In the genomic region with DNA sequence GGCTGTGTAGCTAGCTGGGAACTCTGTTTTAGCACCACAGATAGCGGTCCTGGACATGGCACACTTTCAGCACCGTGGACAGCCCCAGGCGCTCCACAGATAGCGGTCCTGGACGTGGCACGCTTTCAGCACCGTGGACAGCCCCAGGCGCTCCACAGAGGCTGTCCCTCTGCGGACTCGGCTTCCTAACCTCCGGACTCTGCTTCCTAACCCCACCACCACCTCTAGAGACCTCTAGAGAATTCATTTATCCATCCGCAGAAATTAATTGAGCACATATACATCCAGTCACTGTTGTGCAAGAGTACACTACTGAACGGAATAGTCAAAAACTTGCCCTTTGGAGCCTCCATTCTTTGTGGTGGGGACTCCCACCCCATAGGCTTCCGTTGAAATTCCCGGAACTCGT, we compare ENCODE assay signal across 9 cellular contexts. TPM values are rescaled to one million over a fixed set of nuclear protein-coding genes. Genes with fewer than 3 reads are reported as not detected.
A peak's percentile ranks its signal among the peaks of the same experiment; 100 is the strongest.
DNase-seq lines count a peak whose midpoint lies in the region; ATAC-seq, FAIRE-seq and TF ChIP-seq lines count a peak whose summit lies in the region.
"Had no signal": no experiment of that assay in that cellular context is flagged by ENCODE, and none has a peak within 500 bp of the region (broad histone marks: within the 10 kb centered on the region; RNA-seq: fewer than 3 reads in every experiment).

No MANE protein-coding gene starts in this region.

- DNase-seq in GM18507 (ENCODE audit: extremely low spot score, insufficient read length, low read depth) (peak; percentile 44), RWPE1 (ENCODE audit: low spot score) (peak; percentile 82), activated gamma-delta T cell treated with Interleukin-2 at 50 U/mL for 16 hours (peak; percentile 58), glomerular endothelial cell (ENCODE audit: extremely low read depth, low read depth, low spot score) (peak; percentile 57), posterior cingulate gyrus (peak in 6 of 10 donors; percentile 60 to 94 (median 66)), upper lobe of left lung (peak; percentile 78 to 89), NCI-H524 (lab: John Stamatoyannopoulos, UW) (no peak)

- H3K27ac ChIP-seq in RWPE1 = no peak overlapping the region
- no peak overlapping the region for H3K27ac ChIP-seq in upper lobe of left lung
- H3K27ac ChIP-seq: KMS-11 had no signal

- H3K4me1 ChIP-seq in upper lobe of left lung = no peaks in the 10 kb centered on the region

- WGBS in upper lobe of left lung, 2 donors = 23 to 53% methylated on average over 5 to 16 of the region's 16 CpGs

- ATAC-seq in upper lobe of left lung (ENCODE audit: low FRiP score in 2 of 2) (peak; percentile 87 to 88), GM21717 (IDR thresholded peaks at IDR 0.05; ENCODE audit: unreplicated experiment) (no peak)

- peaks cover 0 to 3% (median 0%) of the 10 kb centered on the region in 4 donors for H3K27me3 ChIP-seq in upper lobe of left lung

- H3K36me3 ChIP-seq in upper lobe of left lung = no peaks in the 10 kb centered on the region

- no peak for TF ChIP-seq EP300 in upper lobe of left lung (IDR thresholded peaks at IDR 0.05)

- no peaks in the 10 kb centered on the region for H3K9me3 ChIP-seq in upper lobe of left lung

- intact Hi-C loops in posterior cingulate gyrus (cut with DNase I) = no loop called here

- POLR2A ChIA-PET in RWPE1 (lab: Yijun Ruan, JAX; ENCODE audit: low non-redundant PET) = interaction anchor here (0.7 kb wide), 1 partner anchor 115 kb away, joined by 3 read pairs; no protein-coding TSS in a partner anchor

- no peak overlapping the region for H3K4me3 ChIP-seq in upper lobe of left lung

- peak; percentile 76 for FAIRE-seq in GM18507 (lab: Jason Lieb, UNC)

- TF ChIP-seq CTCF in RWPE1 (conservative IDR thresholded peaks at IDR 0.05; ENCODE audit: low read depth) (no peak), upper lobe of left lung (IDR thresholded peaks at IDR 0.05) (no peak)

- CTCF ChIA-PET in RWPE1 (lab: Yijun Ruan, JAX) = interaction anchor here (0.6 to 1.5 kb wide), 2 partner anchors 133 to 177 kb away, joined by 3 read pairs; no protein-coding TSS in a partner anchor

- TF ChIP-seq POLR2A in upper lobe of left lung (IDR thresholded peaks at IDR 0.05) = no peak

RNA-seq across cellular contexts. Expression of gene UNC5A, which starts 27.4 kb away (rescaled TPM):
- 18.5 and 24.0 TPM in 2 replicates for total RNA-seq in glomerular endothelial cell
- total RNA-seq in upper lobe of left lung = 1 to 10 TPM in 1 of 6 donors, under 1 TPM in 4, not detected in 1; 0.20 to 1.0 (median 0.39) TPM

Comparison
In these comparisons a context has a peak if more than half of its experiments do, and no peak if none do; other contexts are left out.
1. DNase-seq: peak in GM18507 (single experiment), RWPE1 (single experiment), activated gamma-delta T cell treated with Interleukin-2 at 50 U/mL for 16 hours (single experiment), glomerular endothelial cell (single experiment), posterior cingulate gyrus (6 of 10) and upper lobe of left lung (2 of 2); none in NCI-H524 (0 of 2).